In genomic region chr22:42343551-42344081, GRCh38 we compare ENCODE assay signal across 8 cellular contexts.
DNase-seq lines count a peak whose midpoint lies in the region; ATAC-seq and TF ChIP-seq lines count a peak whose summit lies in the region.

No MANE protein-coding gene starts in this region.

- no peaks in the 10 kb centered on the region for H3K36me3 Mint-ChIP-seq in activated T-cell treated with anti-CD3 and anti-CD28 coated beads, Interleukin-2, amount 50 U/mL, for 4 hours (ENCODE audit: insufficient read depth)

- peak; percentile 62 for DNase-seq in A673 (ENCODE audit: low spot score)
- DNase-seq in EL = peak; percentile 40
- peak; percentile 23 for DNase-seq in activated T-cell treated with anti-CD3 and anti-CD28 coated beads, Interleukin-2, amount 50 U/mL, for 4 hours
- peak; percentile 74 for DNase-seq in left kidney (ENCODE audit: low read depth, low spot score)

- H3K27me3 Mint-ChIP-seq in activated T-cell treated with anti-CD3 and anti-CD28 coated beads, Interleukin-2, amount 50 U/mL, for 4 hours (ENCODE audit: low read depth) = peaks cover 3% of the 10 kb centered on the region

- H3K36me3 ChIP-seq in A673 (ENCODE audit: insufficient read depth, low read length, poor library complexity, severe bottlenecking) = no peaks in the 10 kb centered on the region

- BruUV-seq in A673 (replicated peaks; lab: Mats Ljungman, UMichigan) = no TSS peak

- H3K9me3 ChIP-seq in A673 (ENCODE audit: low read depth, low read length, poor library complexity, severe bottlenecking) = no peaks in the 10 kb centered on the region

- no peaks in the 10 kb centered on the region for H3K27me3 ChIP-seq in A673 (replicated peaks; ENCODE audit: insufficient read depth, low read depth, low read length, poor library complexity)

- peaks cover 41% of the 10 kb centered on the region for H3K4me1 ChIP-seq in A673 (ENCODE audit: insufficient read depth, low read length, poor library complexity, severe bottlenecking)

- no peak for TF ChIP-seq CTCF in A673 (conservative IDR thresholded peaks at IDR 0.05; ENCODE audit: low read depth, low read length)

- CTCF ChIA-PET in A673 (lab: Charles Lee) = no interaction called here

- peak; percentile 84 to 87 for ATAC-seq in activated T-cell treated with anti-CD3 and anti-CD28 coated beads, Interleukin-2, amount 50 U/mL, for 4 hours
- ATAC-seq in GM18870 (IDR thresholded peaks at IDR 0.05; ENCODE audit: unreplicated experiment) (no peak), GM21360 (IDR thresholded peaks at IDR 0.05; ENCODE audit: unreplicated experiment) (no peak), GM21526 (IDR thresholded peaks at IDR 0.05; ENCODE audit: low FRiP score, unreplicated experiment) (no peak), GM19351 (IDR thresholded peaks at IDR 0.05; ENCODE audit: unreplicated experiment) (no peak)

- no peaks in the 10 kb centered on the region for H3K9me3 Mint-ChIP-seq in activated T-cell treated with anti-CD3 and anti-CD28 coated beads, Interleukin-2, amount 50 U/mL, for 4 hours

- peak overlapping the region; percentile 50 for H3K4me3 ChIP-seq in A673 (ENCODE audit: low read depth, low read length, poor library complexity, severe bottlenecking)

- H3K4me3 Mint-ChIP-seq in activated T-cell treated with anti-CD3 and anti-CD28 coated beads, Interleukin-2, amount 50 U/mL, for 4 hours = no peak overlapping the region

- H3K27ac ChIP-seq in A673 (ENCODE audit: low read depth, low read length, poor library complexity, severe bottlenecking) = no peak overlapping the region

- POLR2A ChIA-PET in A673 (lab: Charles Lee; ENCODE audit: low non-redundant PET) = interaction anchor here (0.6 kb wide), 1 partner anchor 19 kb away, joined by 3 read pairs; no protein-coding TSS in a partner anchor

- H3K4me1 Mint-ChIP-seq in activated T-cell treated with anti-CD3 and anti-CD28 coated beads, Interleukin-2, amount 50 U/mL, for 4 hours (ENCODE audit: low read depth) = peaks cover 12% of the 10 kb centered on the region

- intact Hi-C loops in A673 (cut with micrococcal nuclease; ENCODE audit: unreplicated experiment) = no loop called here

Comparison
In these comparisons a context has a peak if more than half of its experiments do, and no peak if none do; other contexts are left out.
1. DNase-seq: peak in every context shown above with its lines; median percentile 74 in left kidney; 62 in A673; 40 in EL; 23 in activated T-cell treated with anti-CD3 and anti-CD28 coated beads, Interleukin-2, amount 50 U/mL, for 4 hours.
2. ATAC-seq: peak in activated T-cell treated with anti-CD3 and anti-CD28 coated beads, Interleukin-2, amount 50 U/mL, for 4 hours (2 of 2); none in GM18870 (single experiment), GM21360 (single experiment), GM21526 (single experiment) and GM19351 (single experiment).